In genomic region chr10:25694976-25695375, GRCh38 we compare ENCODE assay signal across 24 cellular contexts.
"Had no signal": no experiment of that assay in that cellular context is flagged by ENCODE, and none has a peak within 500 bp of the region (broad histone marks: within the 10 kb centered on the region; RNA-seq: fewer than 3 reads in every experiment).

No MANE protein-coding gene starts in this region.

- H3K9me3 ChIP-seq: heart right ventricle, pancreas, prostate gland, sigmoid colon, testis, transverse colon had no signal

- H3K4me3 Mint-ChIP-seq: activated CD4-positive, alpha-beta memory T cell treated with anti-CD3 and anti-CD28 coated beads for 36 hours; activated naive CD4-positive, alpha-beta T cell treated with anti-CD3 and anti-CD28 coated beads, Interleukin-2, amount 10 ng/mL, durations not matched to agents 7 days and 5 days; activated naive CD8-positive, alpha-beta T cell treated with anti-CD3 and anti-CD28 coated beads, Interleukin-2, amount 10 ng/mL, durations not matched to agents 7 days and 5 days; naive thymus-derived CD4-positive, alpha-beta T cell; T-helper 2 cell treated with Interferon-gamma antibody and Interleukin-4, amounts not matched to agents 5 μg/mL and 100 μg/mL, for 36 hours had no signal

- H3K4me1 Mint-ChIP-seq: activated naive CD4-positive, alpha-beta T cell treated with anti-CD3 and anti-CD28 coated beads, Interleukin-2, amount 10 ng/mL, durations not matched to agents 7 days and 5 days; activated naive CD8-positive, alpha-beta T cell treated with anti-CD3 and anti-CD28 coated beads, Interleukin-2, amount 10 ng/mL, durations not matched to agents 7 days and 5 days; naive thymus-derived CD4-positive, alpha-beta T cell had no signal

- H3K27me3 ChIP-seq: heart right ventricle, pancreas, sigmoid colon, testis, transverse colon had no signal

- H3K4me3 ChIP-seq: heart right ventricle, left ventricle myocardium inferior, lung, pancreas, prostate gland, sigmoid colon, testis, transverse colon had no signal

- H3K36me3 ChIP-seq: heart right ventricle, left ventricle myocardium inferior, pancreas, prostate gland, sigmoid colon, transverse colon had no signal

- H3K27me3 Mint-ChIP-seq: activated CD4-positive, alpha-beta memory T cell treated with anti-CD3 and anti-CD28 coated beads for 36 hours had no signal

- H3K36me3 Mint-ChIP-seq: activated CD4-positive, alpha-beta memory T cell treated with anti-CD3 and anti-CD28 coated beads for 36 hours; activated naive CD4-positive, alpha-beta T cell treated with anti-CD3 and anti-CD28 coated beads, Interleukin-2, amount 10 ng/mL, durations not matched to agents 7 days and 5 days; activated naive CD8-positive, alpha-beta T cell treated with anti-CD3 and anti-CD28 coated beads, Interleukin-2, amount 10 ng/mL, durations not matched to agents 7 days and 5 days; naive thymus-derived CD4-positive, alpha-beta T cell had no signal

- H3K27ac ChIP-seq: heart right ventricle, left ventricle myocardium inferior, pancreas, prostate gland, sigmoid colon, testis, transverse colon had no signal

- H3K9me3 Mint-ChIP-seq: activated CD4-positive, alpha-beta memory T cell treated with anti-CD3 and anti-CD28 coated beads for 36 hours; activated naive CD4-positive, alpha-beta T cell treated with anti-CD3 and anti-CD28 coated beads, Interleukin-2, amount 10 ng/mL, durations not matched to agents 7 days and 5 days; activated naive CD8-positive, alpha-beta T cell treated with anti-CD3 and anti-CD28 coated beads, Interleukin-2, amount 10 ng/mL, durations not matched to agents 7 days and 5 days; naive thymus-derived CD4-positive, alpha-beta T cell; T-helper 2 cell treated with Interferon-gamma antibody and Interleukin-4, amounts not matched to agents 5 μg/mL and 100 μg/mL, for 36 hours had no signal

- H3K27ac Mint-ChIP-seq: activated CD4-positive, alpha-beta memory T cell treated with anti-CD3 and anti-CD28 coated beads for 36 hours; activated naive CD4-positive, alpha-beta T cell treated with anti-CD3 and anti-CD28 coated beads, Interleukin-2, amount 10 ng/mL, durations not matched to agents 7 days and 5 days; activated naive CD8-positive, alpha-beta T cell treated with anti-CD3 and anti-CD28 coated beads, Interleukin-2, amount 10 ng/mL, durations not matched to agents 7 days and 5 days; T-helper 2 cell treated with Interferon-gamma antibody and Interleukin-4, amounts not matched to agents 5 μg/mL and 100 μg/mL, for 36 hours had no signal

- ATAC-seq: heart right ventricle; naive thymus-derived CD4-positive, alpha-beta T cell; pancreas had no signal

- H3K4me1 ChIP-seq: heart right ventricle, left ventricle myocardium inferior, pancreas, prostate gland, sigmoid colon, transverse colon had no signal

- DNase-seq: activated CD4-positive, alpha-beta memory T cell treated with anti-CD3 and anti-CD28 coated beads for 36 hours; activated CD4-positive, alpha-beta T cell treated with anti-CD3 and anti-CD28 coated beads for 48 hours; activated CD8-positive, alpha-beta memory T cell treated with anti-CD3 and anti-CD28 coated beads, Interleukin-2, amount 50 U/mL, for 4 hours; activated gamma-delta T cell; activated naive CD4-positive, alpha-beta T cell treated with anti-CD3 and anti-CD28 coated beads, Interleukin-2, amount 10 ng/mL, durations not matched to agents 7 days and 5 days; activated naive CD8-positive, alpha-beta T cell treated with anti-CD3 and anti-CD28 coated beads, Interleukin-2, amount 10 ng/mL, durations not matched to agents 7 days and 5 days; activated T-cell treated with anti-CD3 and anti-CD28 coated beads, Interleukin-2, amount 50 U/mL, for 1 hour; amygdala; caudate nucleus; cortex of kidney; heart right ventricle; left ventricle myocardium inferior; naive thymus-derived CD4-positive, alpha-beta T cell; sigmoid colon; small intestine; stimulated activated CD4-positive, alpha-beta T cell treated with anti-CD3 and anti-CD28 coated beads, Interleukin-4, amount 100 ng/mL, for 24 hours; stimulated activated naive CD4-positive, alpha-beta T cell; T-helper 1 cell; testis; transverse colon had no signal
